Comparison of ENCODE assay signal across 8 cellular contexts in the genomic region with DNA sequence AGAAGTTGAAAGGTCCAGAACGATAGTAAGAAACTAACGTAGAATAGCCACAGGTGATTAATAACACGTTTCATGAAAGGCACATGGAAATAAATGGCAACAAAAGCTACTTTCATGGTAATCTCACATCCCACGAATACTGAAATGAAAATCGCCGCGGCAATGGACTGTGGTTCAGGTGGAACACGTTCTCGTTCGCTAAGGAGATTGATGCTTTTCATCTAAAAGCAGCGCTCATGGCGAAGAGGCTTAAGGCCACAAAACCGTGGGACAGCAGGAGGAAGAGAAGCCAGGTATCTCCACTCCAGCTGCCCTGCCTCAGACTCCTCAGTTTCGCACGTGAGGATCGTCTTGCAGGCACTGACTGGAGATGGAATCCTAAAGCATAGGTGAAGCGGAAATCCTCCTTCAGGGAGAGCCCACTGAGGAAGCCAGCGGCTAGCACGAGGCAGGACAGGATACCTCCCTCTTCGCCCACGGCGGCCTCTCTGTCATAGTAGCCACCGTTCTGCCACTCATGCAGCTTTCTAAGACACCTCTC. TPM values are rescaled to one million over a fixed set of nuclear protein-coding genes. Genes with fewer than 3 reads are reported as not detected.
DNase-seq lines count a peak whose midpoint lies in the region; ATAC-seq and TF ChIP-seq lines count a peak whose summit lies in the region.

No MANE protein-coding gene starts in this region.

- H3K27ac ChIP-seq in AG04450 (ENCODE audit: low read depth, low read length): peak overlapping the region; percentile 84
- peak overlapping the region; percentile 78 for H3K27ac ChIP-seq in RWPE2 (ENCODE audit: poor library complexity, severe bottlenecking)

- H3K9ac ChIP-seq in endocrine pancreas (ENCODE audit: control insufficient read depth, insufficient read depth, low read length): peak overlapping the region; percentile 90

- H3K36me3 ChIP-seq in RWPE2 (ENCODE audit: low read depth) (no peaks in the 10 kb centered on the region), endocrine pancreas (ENCODE audit: control insufficient read depth, insufficient read depth, low read length) (no peaks in the 10 kb centered on the region)

- H3K4me1 Mint-ChIP-seq in natural killer cell treated with Interleukin-12 subunit alpha and Interleukin-12 subunit beta and Interleukin-15 and Interleukin-18, amount 100 ng/mL, for 72 hours (ENCODE audit: low read depth in 2 of 2): peaks cover 7 to 25% of the 10 kb centered on the region in 2 donors

- H3K9me3 ChIP-seq in AG04450 (ENCODE audit: control insufficient read depth, insufficient read depth, low read length) (no peaks in the 10 kb centered on the region; the same call in 1 of the 2 replicates), RWPE2 (ENCODE audit: severe bottlenecking) (no peaks in the 10 kb centered on the region), endocrine pancreas (ENCODE audit: control insufficient read depth, low read length) (no peaks in the 10 kb centered on the region)

- H3K4me3 Mint-ChIP-seq in natural killer cell treated with Interleukin-12 subunit alpha and Interleukin-12 subunit beta and Interleukin-15 and Interleukin-18, amount 100 ng/mL, for 72 hours: peak overlapping the region; percentile 96

- H3K27me3 ChIP-seq in AG04450 (ENCODE audit: control insufficient read depth, insufficient read depth, low read length): no peaks in the 10 kb centered on the region
- H3K27me3 ChIP-seq in RWPE2 (ENCODE audit: insufficient read depth, poor library complexity, severe bottlenecking): no peaks in the 10 kb centered on the region
- no peaks in the 10 kb centered on the region for H3K27me3 ChIP-seq in endocrine pancreas (ENCODE audit: control insufficient read depth, insufficient read depth, low read length)

- CTCF ChIA-PET in AG04450 (lab: Charles Lee): interaction anchor here (0.5 to 3.1 kb wide), 8 partner anchors 9 to 1094 kb away, joined by 3 to 23 read pairs (median 3); no protein-coding TSS in a partner anchor

- H3K4me1 ChIP-seq in RWPE2 (ENCODE audit: insufficient read depth, poor library complexity, severe bottlenecking) (peaks cover 21% of the 10 kb centered on the region), endocrine pancreas (ENCODE audit: control insufficient read depth, insufficient read depth, low read length) (peaks cover 25% of the 10 kb centered on the region)

- no peak for DNase-seq in AG04450 (ENCODE audit: low read depth, low spot score)
- DNase-seq in RWPE2 (ENCODE audit: low spot score): no peak
- DNase-seq in natural killer cell treated with Interleukin-12 subunit alpha and Interleukin-12 subunit beta and Interleukin-15 and Interleukin-18, amount 100 ng/mL, for 72 hours (ENCODE audit: low spot score): no peak
- no peak for DNase-seq in SKM-1 treated with dmso at 0.1 percent for 144 hours (lab: John Stamatoyannopoulos, UW; ENCODE audit: unreplicated experiment)
- no peak for DNase-seq in GM19238 (ENCODE audit: insufficient read length, low spot score)

- peaks cover 12 to 32% of the 10 kb centered on the region in 2 donors for H3K27me3 Mint-ChIP-seq in natural killer cell treated with Interleukin-12 subunit alpha and Interleukin-12 subunit beta and Interleukin-15 and Interleukin-18, amount 100 ng/mL, for 72 hours

- POLR2A ChIA-PET in AG04450 (lab: Yijun Ruan, JAX): interaction anchor here (1.0 to 1.2 kb wide), 2 partner anchors 8 to 31 kb away, joined by 3 to 5 read pairs; no protein-coding TSS in a partner anchor

- TF ChIP-seq CTCF in AG04450 (IDR thresholded peaks at IDR 0.05; ENCODE audit: low read depth, low read length) (no peak), RWPE2 (IDR thresholded peaks at IDR 0.05; ENCODE audit: poor library complexity, severe bottlenecking) (no peak)

- ATAC-seq in GM18867 (IDR thresholded peaks at IDR 0.05; ENCODE audit: unreplicated experiment) (peak; percentile 15), HG03135 (IDR thresholded peaks at IDR 0.05; ENCODE audit: unreplicated experiment) (peak; percentile 14), RWPE2 (ENCODE audit: low read depth) (peak; percentile 44)
- peak; percentile 42 to 50 for ATAC-seq in natural killer cell treated with Interleukin-12 subunit alpha and Interleukin-12 subunit beta and Interleukin-15 and Interleukin-18, amount 100 ng/mL, for 72 hours

- H3K9me3 Mint-ChIP-seq in natural killer cell treated with Interleukin-12 subunit alpha and Interleukin-12 subunit beta and Interleukin-15 and Interleukin-18, amount 100 ng/mL, for 72 hours: no peaks in the 10 kb centered on the region

- H3K27ac Mint-ChIP-seq in natural killer cell treated with Interleukin-12 subunit alpha and Interleukin-12 subunit beta and Interleukin-15 and Interleukin-18, amount 100 ng/mL, for 72 hours: peak overlapping the region; percentile 78 to 86

- H3K4me3 ChIP-seq in AG04450 (ENCODE audit: low read depth, low read length) (peak overlapping the region; percentile 94), RWPE2 (ENCODE audit: severe bottlenecking) (peak overlapping the region; percentile 62), endocrine pancreas (ENCODE audit: control insufficient read depth, insufficient read depth, low read length) (peak overlapping the region; percentile 100)

- H3K36me3 Mint-ChIP-seq in natural killer cell treated with Interleukin-12 subunit alpha and Interleukin-12 subunit beta and Interleukin-15 and Interleukin-18, amount 100 ng/mL, for 72 hours: no peaks in the 10 kb centered on the region

RNA-seq across cellular contexts. Expression of a gene that starts 0.7 kb away (rescaled TPM):
- polyA plus RNA-seq in AG04450 (2011; rRNA removed): 7.4 and 7.7 TPM in 2 replicates
- 16.4 and 22.2 TPM in 2 replicates for polyA minus RNA-seq in AG04450 (2011; rRNA and poly(A)+ RNA removed)
- 10 to 100 TPM; 18.6 to 20.1 TPM for total RNA-seq in natural killer cell treated with Interleukin-12 subunit alpha and Interleukin-12 subunit beta and Interleukin-15 and Interleukin-18, amount 100 ng/mL, for 72 hours

RNA-seq across cellular contexts. Expression of a gene that starts 21.1 kb away (rescaled TPM):
- not detected in 2 replicates for polyA plus RNA-seq in AG04450 (2011; rRNA removed)
- not detected in 2 replicates for polyA minus RNA-seq in AG04450 (2011; rRNA and poly(A)+ RNA removed)
- not detected for total RNA-seq in natural killer cell treated with Interleukin-12 subunit alpha and Interleukin-12 subunit beta and Interleukin-15 and Interleukin-18, amount 100 ng/mL, for 72 hours
